Comparison of ENCODE assay signal across 32 cellular contexts in the genomic region with DNA sequence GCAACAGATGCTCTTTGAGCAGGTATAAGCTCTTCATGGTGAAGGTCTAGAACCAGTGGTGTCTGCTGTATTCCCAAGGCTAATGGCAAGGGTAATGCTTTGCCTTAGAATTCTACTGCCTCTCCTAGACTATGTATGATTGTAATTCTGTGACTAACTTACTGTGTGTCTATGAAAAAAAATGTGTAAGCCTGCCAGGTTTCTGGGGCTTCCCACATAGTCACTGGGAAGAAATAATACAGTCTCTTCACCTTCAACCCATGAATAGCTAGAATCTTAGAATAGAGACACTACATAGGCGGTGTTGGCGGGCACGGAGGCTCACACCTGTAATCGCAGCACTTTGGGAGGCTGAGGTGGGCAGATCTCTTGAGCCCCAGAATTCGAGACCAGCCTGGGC.
"Had no signal": no experiment of that assay in that cellular context is flagged by ENCODE, and none has a peak within 500 bp of the region (broad histone marks: within the 10 kb centered on the region; RNA-seq: fewer than 3 reads in every experiment).

No MANE protein-coding gene starts in this region.

- DNase-seq: activated CD4-positive, alpha-beta memory T cell treated with anti-CD3 and anti-CD28 coated beads, Interleukin-2, amount 10 ng/mL, durations not matched to agents 7 days and 5 days; activated CD4-positive, alpha-beta T cell treated with anti-CD3 and anti-CD28 coated beads for 1 hour; activated CD4-positive, alpha-beta T cell treated with anti-CD3 and anti-CD28 coated beads, Interleukin-2, amount 10 ng/mL, durations not matched to agents 7 days and 5 days; activated gamma-delta T cell treated with Interleukin-2 at 50 U/mL for 16 hours; activated naive CD8-positive, alpha-beta T cell treated with anti-CD3 and anti-CD28 coated beads, Interleukin-2, amount 50 U/mL, for 24 hours; activated T-cell treated with anti-CD3 and anti-CD28 coated beads, Interleukin-2, amount 50 U/mL, for 4 hours; amygdala; body of pancreas; kidney glomerular epithelial cell; lower lobe of right lung; mesendoderm; natural killer cell; occipital lobe; stimulated activated CD4-positive, alpha-beta T cell treated with anti-CD3 and anti-CD28 coated beads, Interleukin-1b, Interleukin-23, amount 100 ng/mL, for 48 hours; stimulated activated CD4-positive, alpha-beta T cell treated with anti-CD3 and anti-CD28 coated beads, Interleukin-4, amount 100 ng/mL, for 4 hours; stimulated activated CD8-positive, alpha-beta memory T cell treated with anti-CD3 and anti-CD28 coated beads, Interleukin-4, amount 100 ng/mL, for 48 hours; stomach; SW 1271; T-helper 9 cell; tibial artery had no signal

- H3K9me3 Mint-ChIP-seq: activated CD4-positive, alpha-beta memory T cell treated with anti-CD3 and anti-CD28 coated beads, Interleukin-2, amount 10 ng/mL, durations not matched to agents 7 days and 5 days; activated CD4-positive, alpha-beta T cell treated with anti-CD3 and anti-CD28 coated beads, Interleukin-2, amount 10 ng/mL, durations not matched to agents 7 days and 5 days; activated naive CD4-positive, alpha-beta T cell treated with anti-CD3 and anti-CD28 coated beads, Interleukin-2, amount 50 U/mL, for 24 hours; activated naive CD8-positive, alpha-beta T cell treated with anti-CD3 and anti-CD28 coated beads, Interleukin-2, amount 50 U/mL, for 24 hours; activated T-cell treated with anti-CD3 and anti-CD28 coated beads, Interleukin-2, amount 50 U/mL, for 4 hours; activated T-helper 17 cell treated with anti-CD3 and anti-CD28 coated beads, Interleukin-2, amount 50 U/mL, for 72 hours; natural killer cell; neural progenitor cell; stimulated activated memory B cell treated with anti-CD40 and anti-IgM and Interleukin-4, amounts not matched to agents 10 μg/mL and 1 μg/mL and 100 μg/mL, for 72 hours; T-helper 1 cell treated with Interleukin-12 subunit alpha and Interleukin-12 subunit beta and Interleukin-4 antibody, amounts not matched to agents 30 μg/mL and 1 μg/mL, for 36 hours had no signal

- H3K4me3 ChIP-seq: body of pancreas, esophagus muscularis mucosa, gastroesophageal sphincter, hepatocyte, lower lobe of right lung, neural progenitor cell, right atrium auricular region, smooth muscle cell, stomach, suprapubic skin, tibial artery had no signal

- H3K36me3 Mint-ChIP-seq: activated naive CD4-positive, alpha-beta T cell treated with anti-CD3 and anti-CD28 coated beads, Interleukin-2, amount 50 U/mL, for 24 hours; natural killer cell; stimulated activated memory B cell treated with anti-CD40 and anti-IgM and Interleukin-4, amounts not matched to agents 10 μg/mL and 1 μg/mL and 100 μg/mL, for 72 hours had no signal

- H3K4me1 ChIP-seq: esophagus muscularis mucosa, gastroesophageal sphincter, lower lobe of right lung, neural progenitor cell, stomach, suprapubic skin had no signal

- H3K27ac ChIP-seq: body of pancreas, esophagus muscularis mucosa, gastroesophageal sphincter, hepatocyte, lower lobe of right lung, neural progenitor cell, right atrium auricular region, stomach, suprapubic skin, tibial artery had no signal

- H3K9me3 ChIP-seq: body of pancreas, esophagus muscularis mucosa, gastroesophageal sphincter, lower lobe of right lung, right atrium auricular region, stomach, suprapubic skin, tibial artery had no signal

- H3K4me1 Mint-ChIP-seq: activated CD4-positive, alpha-beta memory T cell treated with anti-CD3 and anti-CD28 coated beads, Interleukin-2, amount 10 ng/mL, durations not matched to agents 7 days and 5 days; activated CD4-positive, alpha-beta T cell treated with anti-CD3 and anti-CD28 coated beads, Interleukin-2, amount 10 ng/mL, durations not matched to agents 7 days and 5 days; activated naive CD4-positive, alpha-beta T cell treated with anti-CD3 and anti-CD28 coated beads, Interleukin-2, amount 50 U/mL, for 24 hours; activated naive CD8-positive, alpha-beta T cell treated with anti-CD3 and anti-CD28 coated beads, Interleukin-2, amount 50 U/mL, for 24 hours; activated T-helper 17 cell treated with anti-CD3 and anti-CD28 coated beads, Interleukin-2, amount 50 U/mL, for 72 hours; natural killer cell; stimulated activated memory B cell treated with anti-CD40 and anti-IgM and Interleukin-4, amounts not matched to agents 10 μg/mL and 1 μg/mL and 100 μg/mL, for 72 hours had no signal

- H3K4me2 ChIP-seq: hepatocyte, neural progenitor cell, smooth muscle cell had no signal

- H3K27ac Mint-ChIP-seq: activated CD4-positive, alpha-beta memory T cell treated with anti-CD3 and anti-CD28 coated beads, Interleukin-2, amount 10 ng/mL, durations not matched to agents 7 days and 5 days; activated CD4-positive, alpha-beta T cell treated with anti-CD3 and anti-CD28 coated beads, Interleukin-2, amount 10 ng/mL, durations not matched to agents 7 days and 5 days; activated naive CD4-positive, alpha-beta T cell treated with anti-CD3 and anti-CD28 coated beads, Interleukin-2, amount 50 U/mL, for 24 hours; activated naive CD8-positive, alpha-beta T cell treated with anti-CD3 and anti-CD28 coated beads, Interleukin-2, amount 50 U/mL, for 24 hours; activated T-helper 17 cell treated with anti-CD3 and anti-CD28 coated beads, Interleukin-2, amount 50 U/mL, for 72 hours; natural killer cell; neural progenitor cell; stimulated activated memory B cell treated with anti-CD40 and anti-IgM and Interleukin-4, amounts not matched to agents 10 μg/mL and 1 μg/mL and 100 μg/mL, for 72 hours; T-helper 1 cell treated with Interleukin-12 subunit alpha and Interleukin-12 subunit beta and Interleukin-4 antibody, amounts not matched to agents 30 μg/mL and 1 μg/mL, for 36 hours had no signal

- H3K4me3 Mint-ChIP-seq: activated CD4-positive, alpha-beta memory T cell treated with anti-CD3 and anti-CD28 coated beads, Interleukin-2, amount 10 ng/mL, durations not matched to agents 7 days and 5 days; activated CD4-positive, alpha-beta T cell treated with anti-CD3 and anti-CD28 coated beads, Interleukin-2, amount 10 ng/mL, durations not matched to agents 7 days and 5 days; activated naive CD4-positive, alpha-beta T cell treated with anti-CD3 and anti-CD28 coated beads, Interleukin-2, amount 50 U/mL, for 24 hours; activated naive CD8-positive, alpha-beta T cell treated with anti-CD3 and anti-CD28 coated beads, Interleukin-2, amount 50 U/mL, for 24 hours; activated T-cell treated with anti-CD3 and anti-CD28 coated beads, Interleukin-2, amount 50 U/mL, for 4 hours; activated T-helper 17 cell treated with anti-CD3 and anti-CD28 coated beads, Interleukin-2, amount 50 U/mL, for 72 hours; natural killer cell; neural progenitor cell; stimulated activated memory B cell treated with anti-CD40 and anti-IgM and Interleukin-4, amounts not matched to agents 10 μg/mL and 1 μg/mL and 100 μg/mL, for 72 hours; T-helper 1 cell treated with Interleukin-12 subunit alpha and Interleukin-12 subunit beta and Interleukin-4 antibody, amounts not matched to agents 30 μg/mL and 1 μg/mL, for 36 hours had no signal

- H3K27me3 ChIP-seq: body of pancreas, hepatocyte, neural progenitor cell, right atrium auricular region, suprapubic skin had no signal

- H2AFZ ChIP-seq: hepatocyte, neural progenitor cell had no signal

- H3K27me3 Mint-ChIP-seq: stimulated activated memory B cell treated with anti-CD40 and anti-IgM and Interleukin-4, amounts not matched to agents 10 μg/mL and 1 μg/mL and 100 μg/mL, for 72 hours had no signal

- H3K36me3 ChIP-seq: esophagus muscularis mucosa, gastroesophageal sphincter, lower lobe of right lung, neural progenitor cell, right atrium auricular region, stomach, suprapubic skin, tibial artery had no signal

- H3K9ac ChIP-seq: neural progenitor cell had no signal

- ATAC-seq: activated naive CD8-positive, alpha-beta T cell treated with anti-CD3 and anti-CD28 coated beads, Interleukin-2, amount 50 U/mL, for 24 hours; activated T-cell treated with anti-CD3 and anti-CD28 coated beads, Interleukin-2, amount 50 U/mL, for 4 hours; activated T-helper 17 cell treated with anti-CD3 and anti-CD28 coated beads, Interleukin-2, amount 50 U/mL, for 72 hours; body of pancreas; gastroesophageal sphincter; left lobe of liver; lower lobe of right lung; natural killer cell; stimulated activated memory B cell treated with anti-CD40 and anti-IgM and Interleukin-4, amounts not matched to agents 10 μg/mL and 1 μg/mL and 100 μg/mL, for 72 hours had no signal
